15 cellular contexts compared by ENCODE assay signal in genomic region chr16:85187002-85187401, GRCh38.
A peak's percentile ranks its signal among the peaks of the same experiment; 100 is the strongest.
DNase-seq lines count a peak whose midpoint lies in the region; ATAC-seq and TF ChIP-seq lines count a peak whose summit lies in the region.
"Had no signal": no experiment of that assay in that cellular context is flagged by ENCODE, and none has a peak within 500 bp of the region (broad histone marks: within the 10 kb centered on the region; RNA-seq: fewer than 3 reads in every experiment).

No MANE protein-coding gene starts in this region.

- H3K4me1 ChIP-seq in GM23248 (ENCODE audit: insufficient read depth) (peaks cover 11% of the 10 kb centered on the region), sigmoid colon (peaks cover 0 to 17% (median 7%) of the 10 kb centered on the region in 4 donors)
- H3K4me1 ChIP-seq: lower lobe of right lung, uterus had no signal

- H3K79me2 ChIP-seq in GM23248 (ENCODE audit: insufficient read depth), result peaks cover 100% of the 10 kb centered on the region

- no peaks in the 10 kb centered on the region for H3K9me2 ChIP-seq in GM23248 (ENCODE audit: insufficient read depth)

- no peak overlapping the region for H2AFZ ChIP-seq in GM23248

- no peak for TF ChIP-seq CTCF in cardiac fibroblast (IDR thresholded peaks at IDR 0.05; ENCODE audit: low read depth, low read length)
- no peak for TF ChIP-seq CTCF in sigmoid colon (IDR thresholded peaks at IDR 0.05)

- peaks cover 15% of the 10 kb centered on the region for H3F3A ChIP-seq in GM23248 (ENCODE audit: insufficient read depth)

- peak overlapping the region; percentile 65 for H3K27ac ChIP-seq in GM23248
- peak overlapping the region; percentile 28 to 75 (median 50) for H3K27ac ChIP-seq in sigmoid colon
- H3K27ac ChIP-seq: lower lobe of right lung, right lobe of liver, RWPE1, uterus, WERI-Rb-1 had no signal

- DNase-seq in GM23248 (peak; percentile 92), cardiac fibroblast (ENCODE audit: low read depth in 2 of 2) (peak; percentile 19 to 55), iris pigment epithelial cell (ENCODE audit: low read depth) (peak; percentile 75), sigmoid colon (peak; percentile 84), HUDEP-2 (lab: John Stamatoyannopoulos, UW; ENCODE audit: unreplicated experiment in 76 of 76) (no peak), NCI-H748 (lab: John Stamatoyannopoulos, UW; ENCODE audit: unreplicated experiment) (no peak), amniotic stem cell (lab: John Stamatoyannopoulos, UW) (no peak)
- DNase-seq: activated T-cell treated with anti-CD3 and anti-CD28 coated beads for 4 hours; CD4-positive, alpha-beta memory T cell; lower lobe of right lung; right lobe of liver; uterus; WERI-Rb-1 had no signal

- ATAC-seq in HG02981 (IDR thresholded peaks at IDR 0.05; ENCODE audit: unreplicated experiment), result no peak

- TF ChIP-seq POLR2A in sigmoid colon (IDR thresholded peaks at IDR 0.05), result no peak

- WGBS in GM23248 (ENCODE audit: low coverage in 1 of 2, low lambda C conversion rate in 2 of 2, missing lambda C conversion rate in 2 of 2), 2 experiments, result 19 to 26% methylated on average over 13 of the region's 13 CpGs
- 86 to 90% methylated on average over 13 of the region's 13 CpGs for whole genome bisulfite sequencing in sigmoid colon, 2 donors

- no peaks in the 10 kb centered on the region for H3K27me3 ChIP-seq in GM23248 (replicated peaks; ENCODE audit: insufficient read depth)
- H3K27me3 ChIP-seq in sigmoid colon, result no peaks in the 10 kb centered on the region
- H3K27me3 ChIP-seq: right lobe of liver, uterus had no signal

- H3K9ac ChIP-seq in GM23248, result peak overlapping the region; percentile 67

- TF ChIP-seq EP300 in sigmoid colon (IDR thresholded peaks at IDR 0.05), result no peak

- intact Hi-C loops in sigmoid colon (cut with DNase I), result no loop called here

- H3K36me3 ChIP-seq in GM23248 (ENCODE audit: low read depth), result peaks cover 19% of the 10 kb centered on the region
- H3K36me3 ChIP-seq in sigmoid colon, result peaks cover 0 to 7% (median 2%) of the 10 kb centered on the region in 4 donors
- H3K36me3 ChIP-seq: lower lobe of right lung, right lobe of liver, uterus had no signal

- no peaks in the 10 kb centered on the region; the same call in 1 of the 2 replicates for H4K20me1 ChIP-seq in GM23248 (ENCODE audit: insufficient read depth)

- no peak overlapping the region for H3K4me3 ChIP-seq in GM23248
- no peak overlapping the region for H3K4me3 ChIP-seq in cardiac fibroblast (replicated peaks in 1 of 2; ENCODE audit: low read depth in 2 of 2, low read length in 2 of 2)
- H3K4me3 ChIP-seq in sigmoid colon, result no peak overlapping the region
- H3K4me3 ChIP-seq: lower lobe of right lung, right lobe of liver, uterus had no signal

- peak overlapping the region; percentile 16 for H3K4me2 ChIP-seq in GM23248 (ENCODE audit: unreplicated experiment)

- in situ Hi-C loops in GM23248 (cut with MboI), result no loop called here

- H3K9me3 ChIP-seq in GM23248 (ENCODE audit: low read depth) (no peaks in the 10 kb centered on the region), sigmoid colon (peaks cover 0 to 7% (median 2%) of the 10 kb centered on the region in 4 donors)
- H3K9me3 ChIP-seq: right lobe of liver had no signal

Comparison
In these comparisons a context has a peak if more than half of its experiments do, and no peak if none do; other contexts are left out.
1. DNase-seq: peak in GM23248 (single experiment), cardiac fibroblast (2 of 2), iris pigment epithelial cell (single experiment) and sigmoid colon (single experiment); none in HUDEP-2 (0 of 76), NCI-H748 (single experiment) and amniotic stem cell (single experiment).